In the genomic region with DNA sequence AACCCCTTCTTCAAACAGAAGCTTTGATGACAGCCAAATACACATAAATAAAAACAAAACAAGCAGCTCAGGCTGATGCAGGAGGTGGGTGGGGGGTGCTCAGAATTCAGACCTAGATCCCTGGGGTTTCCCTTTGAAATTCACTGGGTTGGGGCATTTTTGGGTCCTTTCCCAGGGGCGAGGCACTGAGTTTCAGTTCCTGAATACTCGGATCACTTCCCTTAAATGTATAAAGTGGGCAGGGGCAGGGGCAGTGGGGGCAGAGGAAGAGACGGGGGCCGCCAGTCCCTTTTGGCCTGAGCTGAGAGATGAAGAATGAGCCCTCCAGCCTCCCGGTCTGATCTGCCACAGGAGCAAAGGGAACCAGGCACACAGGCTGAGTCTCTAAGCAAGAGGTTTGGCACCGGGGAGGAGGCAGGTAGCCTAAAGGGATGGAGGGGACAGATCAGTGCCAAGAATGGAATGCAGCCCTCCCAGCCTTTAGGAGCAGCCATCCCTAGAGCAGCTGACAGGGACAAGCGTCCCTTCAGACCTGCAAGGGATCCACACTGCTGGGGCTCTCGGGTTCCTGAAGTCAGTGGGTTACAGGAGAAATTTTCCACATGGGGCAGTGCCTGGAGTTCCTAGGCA, we compare ENCODE assay signal across 12 cellular contexts. TPM values are rescaled to one million over a fixed set of nuclear protein-coding genes. Genes with fewer than 3 reads are reported as not detected.
DNase-seq lines count a peak whose midpoint lies in the region; ATAC-seq, FAIRE-seq and TF ChIP-seq lines count a peak whose summit lies in the region.
"Had no signal": no experiment of that assay in that cellular context is flagged by ENCODE, and none has a peak within 500 bp of the region (broad histone marks: within the 10 kb centered on the region; RNA-seq: fewer than 3 reads in every experiment).

No MANE protein-coding gene starts in this region.

- WGBS in small intestine, 3 donors, result 75 to 83% (median 78%) methylated on average over 8 of the region's 8 CpGs

- FAIRE-seq in small intestine (lab: Jason Lieb, UNC), result no peak

- TF ChIP-seq CTCF in GM13977 (IDR thresholded peaks at IDR 0.05; ENCODE audit: extremely low read depth, insufficient read depth, missing control alignments) (no peak), left lung (IDR thresholded peaks at IDR 0.05) (no peak)

- peak; percentile 45 for ATAC-seq in left lung
- ATAC-seq in GM21423 (IDR thresholded peaks at IDR 0.05; ENCODE audit: unreplicated experiment), result no peak
- no peak for ATAC-seq in HG03460 (IDR thresholded peaks at IDR 0.05; ENCODE audit: unreplicated experiment)
- ATAC-seq: activated naive CD8-positive, alpha-beta T cell treated with anti-CD3 and anti-CD28 coated beads, Interleukin-2, amount 50 U/mL, for 24 hours had no signal

- H3K27ac ChIP-seq in left lung, result no peak overlapping the region
- H3K27ac ChIP-seq in small intestine (ENCODE audit: low read depth in 1 of 2, low read length in 1 of 2), result no peak overlapping the region
- H3K27ac ChIP-seq: tibial nerve had no signal

- in situ Hi-C loops in GM13977 (cut with MboI; ENCODE audit: low pct_unique_long_range_greater_than_20kb, low sequenced_read_pairs, unreplicated experiment), result no loop called here

- DNase-seq in CD1c-positive myeloid dendritic cell (ENCODE audit: extremely low spot score) (peak; percentile 88), GM13977 (ENCODE audit: low spot score) (peak; percentile 72), NOMO-1 (lab: John Stamatoyannopoulos, UW; ENCODE audit: unreplicated experiment in 2 of 2) (peak; percentile 45 to 56), left lung (no peak), AG20443 (ENCODE audit: low spot score) (no peak), small intestine (no peak)
- DNase-seq: activated naive CD8-positive, alpha-beta T cell treated with anti-CD3 and anti-CD28 coated beads, Interleukin-2, amount 50 U/mL, for 24 hours; caudate nucleus; HCEC 1CT had no signal

- no peaks in the 10 kb centered on the region for H3K4me1 ChIP-seq in left lung
- H3K4me1 ChIP-seq in small intestine (ENCODE audit: control insufficient read depth in 2 of 2, insufficient read depth in 1 of 2, low read depth in 1 of 2, low read length in 1 of 2), result no peaks in the 10 kb centered on the region
- H3K4me1 ChIP-seq: tibial nerve had no signal

- intact Hi-C loops in left lung (cut with DNase I), result no loop called here

- H3K4me3 ChIP-seq in left lung (no peak overlapping the region), small intestine (ENCODE audit: low read depth in 1 of 2, low read length in 2 of 2) (no peak overlapping the region)
- H3K4me3 ChIP-seq: tibial nerve had no signal

- H3K27me3 ChIP-seq in left lung (no peaks in the 10 kb centered on the region), small intestine (ENCODE audit: control insufficient read depth in 2 of 2, insufficient read depth in 2 of 2, low read length in 2 of 2) (no peaks in the 10 kb centered on the region)
- H3K27me3 ChIP-seq: tibial nerve had no signal

- no peaks in the 10 kb centered on the region for H3K9me3 ChIP-seq in left lung
- H3K9me3 ChIP-seq in small intestine (ENCODE audit: control insufficient read depth, low read depth), result no peaks in the 10 kb centered on the region
- H3K9me3 ChIP-seq: tibial nerve had no signal

- H3K36me3 ChIP-seq in left lung (no peaks in the 10 kb centered on the region), small intestine (ENCODE audit: control insufficient read depth in 2 of 2, insufficient read depth in 2 of 2, low read length in 2 of 2) (no peaks in the 10 kb centered on the region)
- H3K36me3 ChIP-seq: tibial nerve had no signal

RNA-seq across cellular contexts. Expression of a gene that starts 20.3 kb away (rescaled TPM):
- 10 to 100 TPM; 22.9 to 37.1 TPM for total RNA-seq in left lung
- 10 to 100 TPM in 1 of 3 donors, 1 to 10 TPM in 2; 7.6 to 14.7 (median 8.9) TPM for polyA plus RNA-seq in small intestine

Comparison
In these comparisons a context has a peak if more than half of its experiments do, and no peak if none do; other contexts are left out.
1. DNase-seq: peak in CD1c-positive myeloid dendritic cell (single experiment), GM13977 (single experiment) and NOMO-1 (2 of 2); none in left lung (0 of 2), AG20443 (single experiment) and small intestine (single experiment).